In the genomic region with DNA sequence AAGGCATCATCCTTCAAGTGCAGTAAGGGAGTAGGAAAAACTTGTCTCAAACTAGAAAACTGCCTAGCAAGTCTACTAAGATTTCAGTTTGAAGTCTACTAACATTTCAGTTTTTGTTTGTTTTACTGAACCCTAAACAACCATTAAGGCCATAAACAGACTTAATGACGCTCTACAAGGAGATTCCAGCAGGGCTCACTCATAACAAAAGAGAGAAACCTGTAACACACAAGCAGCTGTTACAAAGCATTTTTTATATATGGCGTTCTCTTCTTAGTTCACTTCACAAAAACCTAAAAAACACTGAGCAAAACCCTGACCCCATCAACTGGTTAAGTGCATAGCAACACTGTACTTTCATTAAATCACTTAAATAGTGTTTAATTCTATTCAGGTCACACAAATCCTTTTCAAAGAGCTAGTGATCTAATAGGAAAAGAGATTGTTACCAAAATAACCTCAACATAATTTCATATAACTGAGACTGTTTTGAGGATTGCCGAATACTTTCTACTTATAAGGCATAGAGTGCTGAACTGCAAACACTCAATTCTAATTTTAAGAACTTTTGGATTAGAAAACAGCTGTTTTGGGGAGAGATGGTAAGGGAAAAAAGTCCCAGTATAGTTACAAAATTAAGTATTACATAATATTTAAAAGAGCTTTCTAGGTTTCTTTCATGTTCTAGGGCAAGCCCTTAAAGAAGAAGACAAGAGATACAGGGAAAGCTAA, we compare ENCODE assay signal across 8 cellular contexts. TPM values are rescaled to one million over a fixed set of nuclear protein-coding genes. Genes with fewer than 3 reads are reported as not detected.
DNase-seq lines count a peak whose midpoint lies in the region; ATAC-seq, FAIRE-seq and TF ChIP-seq lines count a peak whose summit lies in the region.

No MANE protein-coding gene starts in this region.

- no peaks in the 10 kb centered on the region for H4K20me1 ChIP-seq in GM12878 (ENCODE audit: control insufficient read depth, insufficient read depth)

- no peaks in the 10 kb centered on the region for H3K27me3 ChIP-seq in CD8-positive, alpha-beta T cell (ENCODE audit: insufficient read depth, low read length)
- H3K27me3 ChIP-seq in GM12878 (replicated peaks in 1 of 2; ENCODE audit: control insufficient read depth in 2 of 2, insufficient read depth in 2 of 2, low read length in 1 of 2) = no peaks in the 10 kb centered on the region
- no peaks in the 10 kb centered on the region for H3K27me3 ChIP-seq in right lobe of liver
- H3K27me3 ChIP-seq in upper lobe of left lung = no peaks in the 10 kb centered on the region

- H3K79me2 ChIP-seq in GM12878 (ENCODE audit: control insufficient read depth, insufficient read depth, low read length) = peaks cover 19% of the 10 kb centered on the region

- DNase-seq in CD8-positive, alpha-beta T cell = no peak
- no peak for DNase-seq in GM12878 (ENCODE audit: low read depth, low spot score)
- no peak for DNase-seq in right lobe of liver
- DNase-seq in upper lobe of left lung = no peak
- DNase-seq in NK-92 (lab: John Stamatoyannopoulos, UW; ENCODE audit: unreplicated experiment) = no peak
- no peak for DNase-seq in occipital lobe (lab: John Stamatoyannopoulos, UW)
- no peak for DNase-seq in amygdala (lab: John Stamatoyannopoulos, UW)

- RAD21 ChIA-PET in GM12878 (lab: Charles Lee; ENCODE audit: unreplicated experiment) = interaction anchor here (1.0 to 3.1 kb wide), 10 partner anchors 9 to 1003 kb away, joined by 3 to 20 read pairs (median 4); partner anchors contain the start of genes ARID4B and GGPS1

- H3K4me1 ChIP-seq in CD8-positive, alpha-beta T cell (ENCODE audit: insufficient read depth, low read length) = peaks cover 7% of the 10 kb centered on the region
- H3K4me1 ChIP-seq in GM12878 (ENCODE audit: control insufficient read depth, insufficient read depth, low read length) = peaks cover 6% of the 10 kb centered on the region
- peaks cover 0 to 12% (median 5%) of the 10 kb centered on the region in 4 donors for H3K4me1 ChIP-seq in right lobe of liver
- peaks cover 12 to 15% (median 13%) of the 10 kb centered on the region in 4 donors for H3K4me1 ChIP-seq in upper lobe of left lung

- TF ChIP-seq EP300 in GM12878 (IDR thresholded peaks at IDR 0.05; ENCODE audit: borderline replicate concordance in 1 of 2, control insufficient read depth in 1 of 2, low read depth in 2 of 2, low read length in 2 of 2) (no peak), upper lobe of left lung (IDR thresholded peaks at IDR 0.05) (no peak)

- no peak for TF ChIP-seq POLR2A in GM12878 (IDR thresholded peaks at IDR 0.05; ENCODE audit: low read depth, low read length)
- no peak for TF ChIP-seq POLR2A in right lobe of liver (IDR thresholded peaks at IDR 0.05)
- TF ChIP-seq POLR2A in upper lobe of left lung (IDR thresholded peaks at IDR 0.05) = no peak

- peak overlapping the region; percentile 81 for H3K4me2 ChIP-seq in GM12878 (ENCODE audit: control insufficient read depth, insufficient read depth)

- intact Hi-C loops in CD8-positive, alpha-beta T cell (cut with DNase I, micrococcal nuclease) = loop anchor here (2.0 to 10.0 kb wide), 11 partner anchors 50 to 1292 kb away; partner anchors contain the start of genes COA6 (in 2 of the 2), MTR (in 2 of the 2), ERO1B (in 1 of the 2) and IRF2BP2 (in 1 of the 2)
- intact Hi-C loops in GM12878 (cut with micrococcal nuclease; ENCODE audit: unreplicated experiment) = loop anchor here (1.0 to 10.0 kb wide), 4 partner anchors 9 to 340 kb away; partner anchors contain the start of genes ARID4B and GGPS1
- intact Hi-C loops in right lobe of liver (cut with DNase I) = no loop called here

- ATAC-seq in CD8-positive, alpha-beta T cell = no peak
- no peak for ATAC-seq in GM12878
- ATAC-seq in right lobe of liver = no peak
- no peak for ATAC-seq in upper lobe of left lung (ENCODE audit: low FRiP score in 2 of 2)

- SMC1A ChIA-PET in GM12878 (lab: Charles Lee; ENCODE audit: uncharacterized antibody, unreplicated experiment) = interaction anchor here (0.6 to 2.3 kb wide), 7 partner anchors 9 to 281 kb away, joined by 3 to 8 read pairs (median 3); no protein-coding TSS in a partner anchor

- FAIRE-seq in GM12878 (lab: Jason Lieb, UNC) = peak; percentile 31

- peak overlapping the region; percentile 79 for H2AFZ ChIP-seq in GM12878 (ENCODE audit: control insufficient read depth, low read depth, low read length)

- peak overlapping the region; percentile 91 for H3K4me3 Mint-ChIP-seq in CD8-positive, alpha-beta T cell
- H3K4me3 Mint-ChIP-seq in IgD-negative memory B cell = peak overlapping the region; percentile 89 to 97 (median 95)

- no peak for TF ChIP-seq CTCF in CD8-positive, alpha-beta T cell (IDR thresholded peaks at IDR 0.05)
- TF ChIP-seq CTCF in GM12878 (IDR thresholded peaks at IDR 0.05 in 2 of 3, conservative IDR thresholded peaks at IDR 0.05 in 1 of 3; ENCODE audit: control insufficient read depth in 2 of 3, extremely low read depth in 1 of 3, insufficient read depth in 1 of 3, low read depth in 3 of 3, low read length in 3 of 3) (no peak), right lobe of liver (IDR thresholded peaks at IDR 0.05) (no peak), upper lobe of left lung (IDR thresholded peaks at IDR 0.05) (no peak)

- peak overlapping the region; percentile 58 for H3K9ac ChIP-seq in GM12878 (ENCODE audit: control insufficient read depth, insufficient read depth, low read length)

- H3K4me3 ChIP-seq in CD8-positive, alpha-beta T cell (ENCODE audit: low read depth, low read length) = peak overlapping the region; percentile 85
- H3K4me3 ChIP-seq in GM12878 (peak overlapping the region; percentile 85), right lobe of liver (peak overlapping the region; percentile 61 to 87 (median 84)), upper lobe of left lung (peak overlapping the region in 3 of 4 donors; percentile 67 to 92 (median 87))

- in situ Hi-C loops in GM12878 (cut with MboI) = no loop called here

- no peaks in the 10 kb centered on the region for H3K36me3 ChIP-seq in CD8-positive, alpha-beta T cell (ENCODE audit: insufficient read depth, low read length)
- H3K36me3 ChIP-seq in GM12878 (ENCODE audit: control insufficient read depth in 2 of 2, insufficient read depth in 2 of 2, low read length in 1 of 2) = no peaks in the 10 kb centered on the region
- H3K36me3 ChIP-seq in right lobe of liver = no peaks in the 10 kb centered on the region
- H3K36me3 ChIP-seq in upper lobe of left lung = no peaks in the 10 kb centered on the region

- no peaks in the 10 kb centered on the region for H3K27me3 Mint-ChIP-seq in CD8-positive, alpha-beta T cell (ENCODE audit: low read depth)
- no peaks in the 10 kb centered on the region for H3K27me3 Mint-ChIP-seq in IgD-negative memory B cell

- H3K4me1 Mint-ChIP-seq in CD8-positive, alpha-beta T cell (ENCODE audit: low read depth) = peaks cover 26% of the 10 kb centered on the region
- H3K4me1 Mint-ChIP-seq in IgD-negative memory B cell = peaks cover 13 to 21% (median 18%) of the 10 kb centered on the region in 3 donors

- WGBS in GM12878 (ENCODE audit: insufficient coverage, insufficient replicate concordance, low lambda C conversion rate, missing lambda C conversion rate) = 1% methylated on average over 3 of the region's 3 CpGs
- 35% methylated on average over 3 of the region's 3 CpGs for WGBS in right lobe of liver (ENCODE audit: insufficient coverage, low coverage, low lambda C conversion rate, missing lambda C conversion rate)
- WGBS in upper lobe of left lung, 2 donors = 32 to 54% methylated on average over 3 of the region's 3 CpGs

- no peaks in the 10 kb centered on the region for H3K9me3 Mint-ChIP-seq in CD8-positive, alpha-beta T cell
- H3K9me3 Mint-ChIP-seq in IgD-negative memory B cell = no peaks in the 10 kb centered on the region

- H3K27ac Mint-ChIP-seq in CD8-positive, alpha-beta T cell = peak overlapping the region; percentile 90
- H3K27ac Mint-ChIP-seq in IgD-negative memory B cell = peak overlapping the region; percentile 68 to 91 (median 86)

- H3K27ac ChIP-seq in CD8-positive, alpha-beta T cell (ENCODE audit: low read depth, low read length) = no peak overlapping the region
- H3K27ac ChIP-seq in GM12878 (ENCODE audit: control insufficient read depth, insufficient read depth) (peak overlapping the region; percentile 62), right lobe of liver (peak overlapping the region; percentile 79 to 99 (median 85)), upper lobe of left lung (peak overlapping the region; percentile 96 to 99 (median 98))

- BruUV-seq in GM12878 (replicated peaks; lab: Mats Ljungman, UMichigan) = no TSS peak

- POLR2A ChIA-PET in CD8-positive, alpha-beta T cell (lab: Charles Lee) = interaction anchor here (1.2 to 1.4 kb wide), 3 partner anchors 8 to 914 kb away, joined by 3 to 4 read pairs (median 3); no protein-coding TSS in a partner anchor
- POLR2A ChIA-PET in GM12878 (lab: Charles Lee) = no interaction called here

- peaks cover 13% of the 10 kb centered on the region for H3K36me3 Mint-ChIP-seq in CD8-positive, alpha-beta T cell
- peaks cover 3% of the 10 kb centered on the region for H3K36me3 Mint-ChIP-seq in IgD-negative memory B cell

- H3K9me3 ChIP-seq in CD8-positive, alpha-beta T cell (ENCODE audit: low read length) = no peaks in the 10 kb centered on the region
- H3K9me3 ChIP-seq in GM12878 (replicated peaks; ENCODE audit: control insufficient read depth, insufficient read depth, low read length) (no peaks in the 10 kb centered on the region), right lobe of liver (no peaks in the 10 kb centered on the region), upper lobe of left lung (no peaks in the 10 kb centered on the region)

- TF ChIP-seq RAD21 in GM12878 (IDR thresholded peaks at IDR 0.05; ENCODE audit: insufficient read depth, low read depth, low read length) = no peak

- CTCF ChIA-PET in CD8-positive, alpha-beta T cell (lab: Charles Lee) = interaction anchor here (3.4 kb wide), 1 partner anchor 11 kb away, joined by 22 read pairs; no protein-coding TSS in a partner anchor
- CTCF ChIA-PET in GM12878 (lab: Yijun Ruan, JAX) = interaction anchor here (1.0 to 2.9 kb wide), 4 partner anchors 9 to 280 kb away, joined by 3 to 18 read pairs (median 6); no protein-coding TSS in a partner anchor

RNA-seq across cellular contexts. Expression of gene B3GALNT2, which starts 1.5 kb away (rescaled TPM):
- 1 to 10 TPM; 5.6 to 6.5 TPM for total RNA-seq in CD8-positive, alpha-beta T cell
- 3.5 TPM for polyA plus RNA-seq in IgD-negative memory B cell
- 75.0 and 76.7 TPM in 2 replicates for total RNA-seq in GM12878 (2013; cell fraction: nucleolus; rRNA removed)
- 14.5 and 21.7 TPM in 2 replicates for total RNA-seq in GM12878 (2014; rRNA removed)
- total RNA-seq in GM12878 (2014; rRNA removed; fragmentation: Illumina TruSeq; extraction: Trizol) = 19.4 and 21.4 TPM in 2 replicates
- total RNA-seq in GM12878 (2021) = 15.6 and 16.8 TPM in 2 replicates
- 3.8 TPM for polyA plus RNA-seq in GM12878 (2011; ENCODE audit: low read depth)
- 19.7 and 24.1 TPM in 2 replicates for polyA plus RNA-seq in GM12878 (2011; rRNA removed)
- polyA plus RNA-seq in GM12878 (2011; cell fraction: cytosol; rRNA removed) = 10.1 and 10.2 TPM in 2 replicates
- polyA plus RNA-seq in GM12878 (2011; cell fraction: nucleus; rRNA removed) = 13.0 and 14.3 TPM in 2 replicates
- polyA plus RNA-seq in GM12878 (2012) = 5.5 and 5.7 TPM in 2 replicates
- 12.5 and 19.6 TPM in 2 replicates for polyA plus RNA-seq in GM12878 (2014; fragmentation: Illumina TruSeq; extraction: Trizol)
- 1 to 10 TPM in 1 of 2 experiments, under 1 TPM in 1; 0.77 to 1.5 TPM for polyA plus RNA-seq in GM12878 (2014; fragmentation: Nextera tagmentation; extraction: Ambion mirVana)
- polyA plus RNA-seq in GM12878 (2014; rRNA removed) = 11.9 and 13.0 TPM in 2 replicates
- 10 to 100 TPM; 12.2 to 12.9 TPM for polyA plus RNA-seq in GM12878 (2016; fragmentation: Nextera tagmentation; extraction: Ambion mirVana)
- 40.1 and 45.3 TPM in 2 replicates for polyA minus RNA-seq in GM12878 (2011; rRNA and poly(A)+ RNA removed)
- 13.9 and 15.4 TPM in 2 replicates for polyA minus RNA-seq in GM12878 (2011; cell fraction: cytosol; rRNA and poly(A)+ RNA removed)
- polyA minus RNA-seq in GM12878 (2011; cell fraction: nucleus; rRNA and poly(A)+ RNA removed) = 9.9 and 25.2 TPM in 2 replicates
- 10 to 100 TPM in 3 of 6 experiments, 1 to 10 TPM in 3; 7.0 to 15.5 (median 9.1) TPM for total RNA-seq in right lobe of liver
- 10 to 100 TPM; 11.0 to 27.3 (median 22.1) TPM for total RNA-seq in upper lobe of left lung
- 20.3 TPM for total RNA-seq in occipital lobe

Comparison
In these comparisons a context has a peak if more than half of its experiments do, and no peak if none do; other contexts are left out.
1. intact Hi-C loops: an anchor here in CD8-positive, alpha-beta T cell (2.0 to 10.0 kb wide) and GM12878 (1.0 to 10.0 kb wide); none called in right lobe of liver.